ENCODE assay signal across 1 cellular context in genomic region chr17:55575058-55575606, GRCh38.
TF ChIP-seq lines count a peak whose summit lies in the region.

No MANE protein-coding gene starts in this region.

TF ChIP-seq in GM23338, 12 proteins besides CTCF, POLR2A, EP300 and RAD21 (continued from another document):
- no peak for TF ChIP-seq ZNF331 (CRISPR knock-in tag; IDR thresholded peaks at IDR 0.05; ENCODE audit: low read depth)
- no peak for TF ChIP-seq STAT1 (IDR thresholded peaks at IDR 0.05; ENCODE audit: unreplicated experiment)
